Comparison of ENCODE assay signal across 16 cellular contexts in the genomic region with DNA sequence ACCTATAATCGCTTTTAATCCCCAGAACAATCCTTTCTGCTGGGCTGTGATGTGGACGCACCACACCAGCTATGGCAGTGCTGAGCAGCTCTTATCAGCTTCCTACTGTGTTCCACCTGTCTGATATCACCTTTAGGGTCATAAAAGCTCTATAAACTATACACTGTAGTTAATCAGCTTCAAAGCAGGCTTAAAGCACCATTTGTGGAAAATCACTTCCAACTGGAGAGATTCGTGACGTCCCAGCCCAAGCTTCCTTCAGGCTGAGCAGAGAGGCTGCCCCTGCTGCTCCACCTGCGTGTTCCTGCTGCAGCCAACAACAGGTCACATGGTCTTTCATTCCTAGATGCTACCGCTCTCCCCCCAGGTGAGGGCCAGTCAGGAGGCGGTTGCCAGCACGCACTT.
"Had no signal": no experiment of that assay in that cellular context is flagged by ENCODE, and none has a peak within 500 bp of the region (broad histone marks: within the 10 kb centered on the region; RNA-seq: fewer than 3 reads in every experiment).

No MANE protein-coding gene starts in this region.

- H3K36me3 ChIP-seq: lower lobe of right lung, ovary, vagina had no signal

- H3K4me3 ChIP-seq: dorsolateral prefrontal cortex, heart left ventricle, lower lobe of right lung, ovary, tibial nerve, vagina had no signal

- ATAC-seq: activated CD4-positive, alpha-beta T cell treated with anti-CD3 and anti-CD28 coated beads for 36 hours; activated T-cell treated with anti-CD3 and anti-CD28 coated beads, Interleukin-2, amount 50 U/mL, for 4 hours; heart left ventricle; left cardiac atrium; lower lobe of right lung; stimulated activated naive B cell treated with anti-CD40 and anti-IgM and Interleukin-4, amounts not matched to agents 10 μg/mL and 1 μg/mL and 100 μg/mL, for 72 hours had no signal

- H3K27me3 ChIP-seq: ovary, tibial nerve, vagina had no signal

- H3K27ac ChIP-seq: dorsolateral prefrontal cortex, heart left ventricle, lower lobe of right lung, ovary, tibial nerve, vagina, VCaP had no signal

- H3K4me1 ChIP-seq: heart left ventricle, lower lobe of right lung, tibial nerve, vagina had no signal

- H3K9me3 ChIP-seq: heart left ventricle, lower lobe of right lung, ovary, tibial nerve, vagina had no signal

- DNase-seq: activated CD4-positive, alpha-beta memory T cell treated with anti-CD3 and anti-CD28 coated beads, Interleukin-2, amount 10 ng/mL, durations not matched to agents 7 days and 5 days; activated CD4-positive, alpha-beta T cell treated with anti-CD3 and anti-CD28 coated beads for 36 hours; activated effector memory CD4-positive, alpha-beta T cell treated with Interleukin-2 at 50 U/mL for 16 hours; activated naive CD4-positive, alpha-beta T cell treated with anti-CD3 and anti-CD28 coated beads, Interleukin-2, amount 50 U/mL, for 16 hours; activated T-cell treated with anti-CD3 and anti-CD28 coated beads, Interleukin-2, amount 50 U/mL, for 4 hours; dorsolateral prefrontal cortex; endodermal cell; heart left ventricle; left cardiac atrium; lower lobe of right lung; midbrain; ovary; stimulated activated naive B cell treated with anti-CD40 and anti-IgM and Interleukin-4, amounts not matched to agents 10 μg/mL and 1 μg/mL and 100 μg/mL, for 72 hours had no signal
